In the genomic region with DNA sequence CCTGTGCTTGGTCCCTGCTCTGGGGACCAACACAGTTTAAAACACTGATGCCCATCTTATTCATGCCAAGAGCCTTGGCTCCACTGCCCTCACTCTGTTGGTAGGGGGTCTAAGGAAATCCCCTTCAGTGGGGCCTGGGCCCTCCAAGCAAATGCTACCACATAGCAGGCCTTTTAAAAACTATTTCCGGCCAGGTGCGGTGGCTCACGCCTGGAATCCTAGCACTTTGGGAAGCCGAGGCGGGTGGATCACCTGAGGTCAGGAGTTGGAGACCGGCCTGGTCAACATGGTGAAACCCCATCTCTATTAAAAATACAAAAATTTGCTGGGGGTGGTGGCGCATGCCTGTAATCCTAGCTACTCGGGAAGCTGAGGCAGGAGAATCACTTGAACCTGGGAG, we compare ENCODE assay signal across 1 cellular context. TPM values are rescaled to one million over a fixed set of nuclear protein-coding genes. Genes with fewer than 3 reads are reported as not detected.
"Had no signal": no experiment of that assay in that cellular context is flagged by ENCODE, and none has a peak within 500 bp of the region (broad histone marks: within the 10 kb centered on the region; RNA-seq: fewer than 3 reads in every experiment).

No MANE protein-coding gene starts in this region.

RNA-seq across cellular contexts. Expression of a gene that starts 1.1 kb away (rescaled TPM):
- total RNA-seq: SJCRH30 had no signal
